1 cellular context compared by ENCODE assay signal in genomic region chr17:75103601-75104554, GRCh38.
A peak's percentile ranks its signal among the peaks of the same experiment; 100 is the strongest.
TF ChIP-seq lines count a peak whose summit lies in the region.

No MANE protein-coding gene starts in this region.

TF ChIP-seq in HEK293, 187 proteins besides CTCF, POLR2A, EP300 and RAD21 (continued from another document):
- TF ChIP-seq PRDM4 (tag by site-specific recombination; IDR thresholded peaks at IDR 0.05), result peak; percentile 87
- no peak for TF ChIP-seq ZNF292 (tag by site-specific recombination; IDR thresholded peaks at IDR 0.05; ENCODE audit: borderline replicate concordance, low read depth)
- no peak for TF ChIP-seq KLF8 (tag by site-specific recombination; IDR thresholded peaks at IDR 0.05)
- no peak for TF ChIP-seq ZNF747 (tag by site-specific recombination; IDR thresholded peaks at IDR 0.05)
- no peak for TF ChIP-seq ZNF362 (tag by site-specific recombination; IDR thresholded peaks at IDR 0.05)
TF ChIP-seq in HEK293: peak in this region for 3.
